In genomic region chr6:16508959-16509358, GRCh38 we compare ENCODE assay signal across 16 cellular contexts.
A peak's percentile ranks its signal among the peaks of the same experiment; 100 is the strongest.
DNase-seq lines count a peak whose midpoint lies in the region; ATAC-seq and TF ChIP-seq lines count a peak whose summit lies in the region.
"Had no signal": no experiment of that assay in that cellular context is flagged by ENCODE, and none has a peak within 500 bp of the region (broad histone marks: within the 10 kb centered on the region; RNA-seq: fewer than 3 reads in every experiment).

No MANE protein-coding gene starts in this region.

- peaks cover 17 to 48% (median 25%) of the 10 kb centered on the region in 4 donors for H3K4me1 ChIP-seq in transverse colon
- H3K4me1 ChIP-seq: Caco-2 had no signal

- no peaks in the 10 kb centered on the region for H3K9me3 Mint-ChIP-seq in stimulated activated naive CD8-positive, alpha-beta T cell treated with anti-CD3 and anti-CD28 coated beads, Interleukin-15, Interleukin-2, amounts not matched to agents 100 ng/mL and 50 ng/mL, for 24 hours
- H3K9me3 Mint-ChIP-seq in stimulated activated memory B cell treated with anti-CD40 and anti-IgM and Interleukin-4, amounts not matched to agents 10 μg/mL and 1 μg/mL and 100 μg/mL, for 72 hours = peaks cover 2% of the 10 kb centered on the region
- H3K9me3 Mint-ChIP-seq: CD4-positive, alpha-beta memory T cell; GM23338; H9 had no signal

- peaks cover 72% of the 10 kb centered on the region for H3K4me1 Mint-ChIP-seq in stimulated activated naive CD8-positive, alpha-beta T cell treated with anti-CD3 and anti-CD28 coated beads, Interleukin-15, Interleukin-2, amounts not matched to agents 100 ng/mL and 50 ng/mL, for 24 hours (ENCODE audit: low read depth)
- H3K4me1 Mint-ChIP-seq in stimulated activated memory B cell treated with anti-CD40 and anti-IgM and Interleukin-4, amounts not matched to agents 10 μg/mL and 1 μg/mL and 100 μg/mL, for 72 hours = peaks cover 84% of the 10 kb centered on the region

- no peak overlapping the region for H3K4me3 ChIP-seq in transverse colon
- H3K4me3 ChIP-seq: GM23338 had no signal

- no peaks in the 10 kb centered on the region for H3K36me3 Mint-ChIP-seq in stimulated activated naive CD8-positive, alpha-beta T cell treated with anti-CD3 and anti-CD28 coated beads, Interleukin-15, Interleukin-2, amounts not matched to agents 100 ng/mL and 50 ng/mL, for 24 hours (ENCODE audit: low read depth)
- peaks cover 21% of the 10 kb centered on the region for H3K36me3 Mint-ChIP-seq in stimulated activated memory B cell treated with anti-CD40 and anti-IgM and Interleukin-4, amounts not matched to agents 10 μg/mL and 1 μg/mL and 100 μg/mL, for 72 hours

- intact Hi-C loops in transverse colon (cut with DNase I; ENCODE audit: low total_unique reads) = no loop called here

- ATAC-seq in stimulated activated naive CD8-positive, alpha-beta T cell treated with anti-CD3 and anti-CD28 coated beads, Interleukin-15, Interleukin-2, amounts not matched to agents 100 U/mL and 50 U/mL, for 24 hours = no peak
- ATAC-seq in stimulated activated memory B cell treated with anti-CD40 and anti-IgM and Interleukin-4, amounts not matched to agents 10 μg/mL and 1 μg/mL and 100 μg/mL, for 72 hours = no peak
- ATAC-seq: GM23338, HCT116 had no signal

- TF ChIP-seq POLR2A in GM19099 (IDR thresholded peaks at IDR 0.05; ENCODE audit: extremely low read depth, insufficient read length, low read depth) (peak; percentile 11), Raji (IDR thresholded peaks at IDR 0.05; ENCODE audit: insufficient read depth, low read depth, low read length) (peak; percentile 27; the same call in 1 of the 2 replicates), transverse colon (IDR thresholded peaks at IDR 0.05) (no peak)

- 55 to 56% methylated on average over 1 of the region's 1 CpG for WGBS in transverse colon (ENCODE audit: low coverage in 1 of 2), 2 donors

- TF ChIP-seq CTCF in transverse colon (IDR thresholded peaks at IDR 0.05) = no peak

- no peak for TF ChIP-seq EP300 in transverse colon (IDR thresholded peaks at IDR 0.05; ENCODE audit: low read depth)

- H3K4me3 Mint-ChIP-seq in stimulated activated naive CD8-positive, alpha-beta T cell treated with anti-CD3 and anti-CD28 coated beads, Interleukin-15, Interleukin-2, amounts not matched to agents 100 ng/mL and 50 ng/mL, for 24 hours = no peak overlapping the region
- H3K4me3 Mint-ChIP-seq in stimulated activated memory B cell treated with anti-CD40 and anti-IgM and Interleukin-4, amounts not matched to agents 10 μg/mL and 1 μg/mL and 100 μg/mL, for 72 hours = no peak overlapping the region
- H3K4me3 Mint-ChIP-seq: CD4-positive, alpha-beta memory T cell; GM23338; H9 had no signal

- no peaks in the 10 kb centered on the region for H3K9me3 ChIP-seq in transverse colon
- H3K9me3 ChIP-seq: Caco-2 had no signal

- peak overlapping the region; percentile 4 for H3K27ac Mint-ChIP-seq in stimulated activated naive CD8-positive, alpha-beta T cell treated with anti-CD3 and anti-CD28 coated beads, Interleukin-15, Interleukin-2, amounts not matched to agents 100 ng/mL and 50 ng/mL, for 24 hours
- peak overlapping the region; percentile 2 for H3K27ac Mint-ChIP-seq in stimulated activated memory B cell treated with anti-CD40 and anti-IgM and Interleukin-4, amounts not matched to agents 10 μg/mL and 1 μg/mL and 100 μg/mL, for 72 hours
- H3K27ac Mint-ChIP-seq: GM23338, H9 had no signal

- DNase-seq in stimulated activated naive CD8-positive, alpha-beta T cell treated with anti-CD3 and anti-CD28 coated beads, Interleukin-15, Interleukin-2, amounts not matched to agents 100 U/mL and 50 U/mL, for 24 hours = no peak
- no peak for DNase-seq in HuH-7.5 (ENCODE audit: low spot score)
- DNase-seq in NCI-H69 (lab: John Stamatoyannopoulos, UW) = no peak
- DNase-seq in transverse colon = no peak
- DNase-seq: C1 segment of cervical spinal cord; Caco-2; CD4-positive, alpha-beta memory T cell; DMS153; DND-41; H9 had no signal

- peak overlapping the region in 1 of 4 donors; percentile 36 for H3K27ac ChIP-seq in transverse colon

- in situ Hi-C loops in transverse colon (cut with MboI; ENCODE audit: low pct_ligation_motif_present in 1 of 4, low pct_unique_long_range_greater_than_20kb in 1 of 4, low sequenced_read_pairs in 3 of 4) = loop anchor here in 1 of 4 donors (25.0 kb wide), 2 partner anchors 172 to 453 kb away; no protein-coding TSS in a partner anchor

- H3K27me3 Mint-ChIP-seq in stimulated activated naive CD8-positive, alpha-beta T cell treated with anti-CD3 and anti-CD28 coated beads, Interleukin-15, Interleukin-2, amounts not matched to agents 100 ng/mL and 50 ng/mL, for 24 hours = no peaks in the 10 kb centered on the region
- H3K27me3 Mint-ChIP-seq in stimulated activated memory B cell treated with anti-CD40 and anti-IgM and Interleukin-4, amounts not matched to agents 10 μg/mL and 1 μg/mL and 100 μg/mL, for 72 hours = no peaks in the 10 kb centered on the region
- H3K27me3 Mint-ChIP-seq: CD4-positive, alpha-beta memory T cell had no signal

- no peaks in the 10 kb centered on the region for H3K36me3 ChIP-seq in transverse colon

- H3K27me3 ChIP-seq in transverse colon = no peaks in the 10 kb centered on the region
